1 cellular context compared by ENCODE assay signal in the genomic region with DNA sequence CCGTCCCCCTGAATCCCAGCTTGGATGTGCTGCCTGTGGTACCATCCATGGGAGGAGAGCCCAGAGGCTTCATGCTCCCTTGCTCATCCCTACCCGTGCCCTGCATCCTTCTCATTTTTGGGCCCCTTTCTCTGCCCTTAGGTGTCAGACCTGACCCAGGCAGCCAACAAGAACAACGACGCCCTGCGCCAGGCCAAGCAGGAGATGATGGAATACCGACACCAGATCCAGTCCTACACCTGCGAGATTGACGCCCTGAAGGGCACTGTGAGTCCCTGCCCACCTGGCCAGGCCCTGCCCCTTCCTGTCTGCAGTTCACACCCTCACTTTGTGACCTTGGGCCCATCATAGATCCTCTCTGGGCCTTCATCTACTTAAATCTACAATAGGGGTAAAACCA.
TF ChIP-seq lines count a peak whose summit lies in the region.

No MANE protein-coding gene starts in this region.

TF ChIP-seq in K562, 482 proteins besides CTCF, POLR2A, EP300 and RAD21:
- TF ChIP-seq, protein P1, sequence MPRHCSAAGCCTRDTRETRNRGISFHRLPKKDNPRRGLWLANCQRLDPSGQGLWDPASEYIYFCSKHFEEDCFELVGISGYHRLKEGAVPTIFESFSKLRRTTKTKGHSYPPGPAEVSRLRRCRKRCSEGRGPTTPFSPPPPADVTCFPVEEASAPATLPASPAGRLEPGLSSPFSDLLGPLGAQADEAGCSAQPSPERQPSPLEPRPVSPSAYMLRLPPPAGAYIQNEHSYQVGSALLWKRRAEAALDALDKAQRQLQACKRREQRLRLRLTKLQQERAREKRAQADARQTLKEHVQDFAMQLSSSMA (CRISPR knock-in tag; IDR thresholded peaks at IDR 0.05), result no peak
- TF ChIP-seq NCOA4 (IDR thresholded peaks at IDR 0.05; ENCODE audit: partially characterized antibody), result no peak
- no peak for TF ChIP-seq NUFIP1 (IDR thresholded peaks at IDR 0.05; ENCODE audit: partially characterized antibody)
